Comparison of ENCODE assay signal across 33 cellular contexts in the genomic region with DNA sequence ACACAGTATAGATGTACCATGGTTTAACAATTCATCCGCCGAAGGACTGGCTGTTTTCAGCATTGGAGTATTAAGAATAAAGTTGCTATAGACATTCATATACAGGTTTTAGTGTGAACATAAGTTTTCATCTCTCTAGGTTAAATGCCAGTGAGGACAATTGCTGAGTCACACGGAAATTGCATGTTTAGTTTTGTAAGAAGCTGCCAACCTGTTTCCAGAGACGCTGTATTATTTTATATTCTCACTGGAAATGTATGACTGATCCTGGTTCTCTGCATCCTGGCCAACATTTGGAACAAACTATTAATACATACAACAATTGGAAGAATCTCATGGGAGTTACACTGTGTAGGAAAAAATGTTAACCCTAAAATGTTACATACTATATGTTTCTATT. TPM values are rescaled to one million over a fixed set of nuclear protein-coding genes. Genes with fewer than 3 reads are reported as not detected.
A peak's percentile ranks its signal among the peaks of the same experiment; 100 is the strongest.
DNase-seq lines count a peak whose midpoint lies in the region; ATAC-seq and TF ChIP-seq lines count a peak whose summit lies in the region.
"Had no signal": no experiment of that assay in that cellular context is flagged by ENCODE, and none has a peak within 500 bp of the region (broad histone marks: within the 10 kb centered on the region; RNA-seq: fewer than 3 reads in every experiment).

No MANE protein-coding gene starts in this region.

- H2BK20ac ChIP-seq in IMR-90 (ENCODE audit: low read depth, low read length), result no peak overlapping the region

- H2BK5ac ChIP-seq in IMR-90 (ENCODE audit: low read depth, low read length, poor library complexity, severe bottlenecking), result no peak overlapping the region

- H3K9me1 ChIP-seq in IMR-90 (ENCODE audit: insufficient read depth, low read length), result no peaks in the 10 kb centered on the region

- H3K27me3 ChIP-seq in IMR-90 (ENCODE audit: control insufficient read depth, insufficient read depth, low read length), result no peaks in the 10 kb centered on the region; the same call in 1 of the 2 replicates
- H3K27me3 ChIP-seq: adrenal gland, brain microvascular endothelial cell, testis, vagina had no signal

- no peak for TF ChIP-seq RAD21 in IMR-90 (IDR thresholded peaks at IDR 0.05; ENCODE audit: low read length)

- no peak overlapping the region for H3K14ac ChIP-seq in IMR-90 (replicated peaks; ENCODE audit: low read depth, low read length)

- H3K4ac ChIP-seq in IMR-90 (ENCODE audit: low read depth, low read length), result no peak overlapping the region

- H3K27me3 Mint-ChIP-seq in activated naive CD4-positive, alpha-beta T cell treated with anti-CD3 and anti-CD28 coated beads for 36 hours (ENCODE audit: low read depth), result peaks cover 16% of the 10 kb centered on the region

- intact Hi-C loops in IMR-90 (cut with micrococcal nuclease), result no loop called here
- intact Hi-C loops in activated naive CD4-positive, alpha-beta T cell treated with anti-CD3 and anti-CD28 coated beads for 36 hours (cut with micrococcal nuclease), result no loop called here

- no peak overlapping the region for H3K18ac ChIP-seq in IMR-90 (ENCODE audit: low read depth, low read length)

- no peaks in the 10 kb centered on the region for H3K4me1 ChIP-seq in IMR-90 (ENCODE audit: control insufficient read depth, insufficient read depth, low read length)
- H3K4me1 ChIP-seq: adrenal gland, left ventricle myocardium inferior, spleen, testis, vagina had no signal

- in situ Hi-C loops in IMR-90 (cut with MboI; ENCODE audit: low sequenced_read_pairs), result no loop called here

- no peak overlapping the region for H3K4me3 ChIP-seq in AG04449 (ENCODE audit: low read depth, low read length)
- H3K4me3 ChIP-seq in IMR-90 (ENCODE audit: insufficient read depth, low read depth, low read length), result no peak overlapping the region
- no peak overlapping the region for H3K4me3 ChIP-seq in cardiac fibroblast (replicated peaks in 1 of 2; ENCODE audit: low read depth in 2 of 2, low read length in 2 of 2)
- H3K4me3 ChIP-seq in fibroblast of pulmonary artery (replicated peaks; ENCODE audit: low read depth, low read length), result no peak overlapping the region
- H3K4me3 ChIP-seq: adrenal gland, coronary artery, left ventricle myocardium inferior, spleen, testis, vagina had no signal

- H3K4me3 Mint-ChIP-seq in activated naive CD4-positive, alpha-beta T cell treated with anti-CD3 and anti-CD28 coated beads for 36 hours, result no peak overlapping the region
- H3K4me3 Mint-ChIP-seq: activated CD4-positive, alpha-beta T cell treated with anti-CD3 and anti-CD28 coated beads for 36 hours; activated T-cell treated with anti-CD3 and anti-CD28 coated beads, Interleukin-2, amount 50 U/mL, for 24 hours; naive thymus-derived CD8-positive, alpha-beta T cell; stimulated activated naive B cell treated with anti-CD40 and anti-IgM and Interleukin-4, amounts not matched to agents 10 μg/mL and 1 μg/mL and 100 μg/mL, for 72 hours had no signal

- CTCF ChIA-PET in AG04449 (lab: Yijun Ruan, JAX) (interaction anchor here (0.6 to 2.2 kb wide), 4 partner anchors 28 to 156 kb away, joined by 3 to 12 read pairs (median 3); no protein-coding TSS in a partner anchor), IMR-90 (lab: Yijun Ruan, JAX) (interaction anchor here (0.5 kb wide), 1 partner anchor 183 kb away, joined by 3 read pairs; no protein-coding TSS in a partner anchor)
- CTCF ChIA-PET in activated naive CD4-positive, alpha-beta T cell treated with anti-CD3 and anti-CD28 coated beads for 36 hours (lab: Charles Lee), result no interaction called here

- no peak for TF ChIP-seq POLR2A in IMR-90 (IDR thresholded peaks at IDR 0.05; ENCODE audit: low read depth, low read length)

- no peak overlapping the region for H2AK9ac ChIP-seq in IMR-90 (replicated peaks; ENCODE audit: low read depth, low read length, poor library complexity)

- no peak overlapping the region for H4K5ac ChIP-seq in IMR-90 (ENCODE audit: low read depth, low read length)

- no peak overlapping the region for H3K9ac ChIP-seq in IMR-90 (ENCODE audit: low read depth, low read length)

- H3K36me3 ChIP-seq in IMR-90 (ENCODE audit: control insufficient read depth, insufficient read depth, low read length), result no peaks in the 10 kb centered on the region
- H3K36me3 ChIP-seq: adrenal gland, brain microvascular endothelial cell, left ventricle myocardium inferior, spleen, vagina had no signal

- no peak overlapping the region for H3K23ac ChIP-seq in IMR-90 (ENCODE audit: low read depth, low read length)

- no peak overlapping the region for H3K27ac ChIP-seq in IMR-90 (ENCODE audit: insufficient read depth, low read length)
- H3K27ac ChIP-seq: adrenal gland, brain microvascular endothelial cell, coronary artery, left ventricle myocardium inferior, spleen, testis, vagina had no signal

- H2AK5ac ChIP-seq in IMR-90 (ENCODE audit: low read depth, low read length), result no peak overlapping the region

- TF ChIP-seq CTCF in AG04449 (IDR thresholded peaks at IDR 0.05; ENCODE audit: insufficient read depth, low read length, missing control alignments) (no peak), IMR-90 (conservative IDR thresholded peaks at IDR 0.05; ENCODE audit: low read depth, low read length) (no peak), cardiac fibroblast (IDR thresholded peaks at IDR 0.05; ENCODE audit: low read depth, low read length) (no peak), fibroblast of pulmonary artery (IDR thresholded peaks at IDR 0.05; ENCODE audit: low read length, missing control alignments) (no peak)

- no peaks in the 10 kb centered on the region for H4K20me1 ChIP-seq in IMR-90 (ENCODE audit: insufficient read depth, low read length)

- no CpG with 5 or more reads among the region's 4 CpGs for WGBS in IMR-90 (ENCODE audit: extremely low coverage in 2 of 2, insufficient read length in 1 of 2), 2 experiments

- H3K36me3 Mint-ChIP-seq in activated naive CD4-positive, alpha-beta T cell treated with anti-CD3 and anti-CD28 coated beads for 36 hours (ENCODE audit: low read depth), result no peaks in the 10 kb centered on the region
- H3K36me3 Mint-ChIP-seq: CD14-positive monocyte had no signal

- no peaks in the 10 kb centered on the region for H3K9me3 ChIP-seq in IMR-90 (ENCODE audit: control insufficient read depth, insufficient read depth, low read length)
- H3K9me3 ChIP-seq: testis, vagina had no signal

- H3K56ac ChIP-seq in IMR-90 (ENCODE audit: extremely low read depth, insufficient read depth, low read length), result no peak overlapping the region

- BruUV-seq in IMR-90 (replicated peaks; lab: Mats Ljungman, UMichigan), result no TSS peak

- DNase-seq in AG04449 (ENCODE audit: low read depth, low spot score) (peak; percentile 16), IMR-90 (no peak), cardiac fibroblast (ENCODE audit: low read depth in 2 of 2) (peak; percentile 65 to 67), fibroblast of pulmonary artery (ENCODE audit: low read depth) (peak; percentile 68), kidney glomerular epithelial cell (lab: John Stamatoyannopoulos, UW) (no peak)
- DNase-seq in stimulated activated naive CD4-positive, alpha-beta T cell treated with Interleukin-2 at 50 U/mL for 16 hours (lab: John Stamatoyannopoulos, UW), result no peak
- no peak for DNase-seq in activated naive CD4-positive, alpha-beta T cell treated with anti-CD3 and anti-CD28 coated beads for 36 hours
- DNase-seq: activated CD4-positive, alpha-beta T cell treated with anti-CD3 and anti-CD28 coated beads for 36 hours; activated T-cell treated with anti-CD3 and anti-CD28 coated beads, Interleukin-2, amount 50 U/mL, for 24 hours; adrenal gland; brain microvascular endothelial cell; Calu3; left ventricle myocardium inferior; midbrain; naive thymus-derived CD8-positive, alpha-beta T cell; NCI-H1436 treated with DMSO at 0.1 percent for 48 hours; NCI-H69; retina; spleen; stimulated activated CD4-positive, alpha-beta T cell treated with anti-CD3 and anti-CD28 coated beads, Interleukin-4, amount 100 ng/mL, for 24 hours; stimulated activated naive B cell treated with anti-CD40 and anti-IgM and Interleukin-4, amounts not matched to agents 10 μg/mL and 1 μg/mL and 100 μg/mL, for 72 hours; T-helper 2 cell; testis had no signal

- no peaks in the 10 kb centered on the region for H3K79me1 ChIP-seq in IMR-90 (ENCODE audit: low read depth in 1 of 2, low read length in 2 of 2)

- no peak overlapping the region for H4K8ac ChIP-seq in IMR-90 (ENCODE audit: low read depth in 2 of 2, low read length in 2 of 2)

- H3K9me3 Mint-ChIP-seq in activated naive CD4-positive, alpha-beta T cell treated with anti-CD3 and anti-CD28 coated beads for 36 hours, result peaks cover 18% of the 10 kb centered on the region

- dilution Hi-C loops in IMR-90 (cut with HindIII; ENCODE audit: low sequenced_read_pairs, unreplicated experiment), result no loop called here

- POLR2A ChIA-PET in AG04449 (lab: Yijun Ruan, JAX), result no interaction called here
- POLR2A ChIA-PET in IMR-90 (lab: Charles Lee; ENCODE audit: unreplicated experiment), result no interaction called here

- no peak overlapping the region for H3K4me2 ChIP-seq in IMR-90 (ENCODE audit: low read depth, low read length)

- no peaks in the 10 kb centered on the region for H3K4me1 Mint-ChIP-seq in activated naive CD4-positive, alpha-beta T cell treated with anti-CD3 and anti-CD28 coated beads for 36 hours (ENCODE audit: low read depth)
- H3K4me1 Mint-ChIP-seq: activated CD4-positive, alpha-beta T cell treated with anti-CD3 and anti-CD28 coated beads for 36 hours; CD14-positive monocyte; naive thymus-derived CD8-positive, alpha-beta T cell; stimulated activated naive B cell treated with anti-CD40 and anti-IgM and Interleukin-4, amounts not matched to agents 10 μg/mL and 1 μg/mL and 100 μg/mL, for 72 hours had no signal

- no peak overlapping the region for H4K91ac ChIP-seq in IMR-90 (ENCODE audit: insufficient read depth, low read depth, low read length)

- no peak overlapping the region for H3K27ac Mint-ChIP-seq in activated naive CD4-positive, alpha-beta T cell treated with anti-CD3 and anti-CD28 coated beads for 36 hours
- H3K27ac Mint-ChIP-seq: activated CD4-positive, alpha-beta T cell treated with anti-CD3 and anti-CD28 coated beads for 36 hours; activated T-cell treated with anti-CD3 and anti-CD28 coated beads, Interleukin-2, amount 50 U/mL, for 24 hours; CD14-positive monocyte; naive thymus-derived CD8-positive, alpha-beta T cell; stimulated activated naive B cell treated with anti-CD40 and anti-IgM and Interleukin-4, amounts not matched to agents 10 μg/mL and 1 μg/mL and 100 μg/mL, for 72 hours had no signal

- no peak overlapping the region for H2AFZ ChIP-seq in IMR-90 (replicated peaks; ENCODE audit: low read length, poor library complexity)

- H2BK15ac ChIP-seq in IMR-90 (ENCODE audit: low read depth, low read length), result no peak overlapping the region

- ATAC-seq in IMR-90 (ENCODE audit: low read depth) (no peak), GM18909 (IDR thresholded peaks at IDR 0.05; ENCODE audit: poor library complexity, unreplicated experiment) (no peak)
- ATAC-seq: activated CD4-positive, alpha-beta T cell treated with anti-CD3 and anti-CD28 coated beads for 36 hours; HCT116; naive thymus-derived CD8-positive, alpha-beta T cell; SK-N-SH treated with all-trans-retinoic acid at 6 μM for 48 hours; stimulated activated naive B cell treated with anti-CD40 and anti-IgM and Interleukin-4, amounts not matched to agents 10 μg/mL and 1 μg/mL and 100 μg/mL, for 72 hours had no signal

- H2BK120ac ChIP-seq in IMR-90 (ENCODE audit: low read depth, low read length), result no peak overlapping the region

RNA-seq across cellular contexts. Expression of gene TGM6, which starts 16.7 kb away (rescaled TPM):
- not detected in 2 replicates for total RNA-seq in IMR-90 (2012; rRNA removed)
- not detected in 2 replicates for polyA plus RNA-seq in IMR-90 (2012; rRNA removed)
- not detected in 2 replicates for polyA plus RNA-seq in IMR-90 (2012; cell fraction: cytosol; rRNA removed)
- polyA plus RNA-seq in IMR-90 (2012; cell fraction: nucleus; rRNA removed; ENCODE audit: low replicate concordance), result not detected in 2 replicates
- not detected for total RNA-seq in activated naive CD4-positive, alpha-beta T cell treated with anti-CD3 and anti-CD28 coated beads for 36 hours
- total RNA-seq: activated CD4-positive, alpha-beta T cell treated with anti-CD3 and anti-CD28 coated beads for 36 hours; activated CD8-positive, alpha-beta memory T cell treated with anti-CD3 and anti-CD28 coated beads for 36 hours; adrenal gland; Calu3; frontal cortex; left ventricle myocardium inferior; naive thymus-derived CD8-positive, alpha-beta T cell; osteocyte; spleen; testis; vagina had no signal
- polyA plus RNA-seq: adrenal gland; AG04450; CD14-positive monocyte; naive thymus-derived CD8-positive, alpha-beta T cell; spleen had no signal

Comparison
In these comparisons a context has a peak if more than half of its experiments do, and no peak if none do; other contexts are left out.
1. DNase-seq: peak in AG04449 (single experiment), cardiac fibroblast (2 of 2) and fibroblast of pulmonary artery (single experiment); none in IMR-90 (single experiment), stimulated activated naive CD4-positive, alpha-beta T cell treated with Interleukin-2 at 50 U/mL for 16 hours (single experiment), kidney glomerular epithelial cell (single experiment) and activated naive CD4-positive, alpha-beta T cell treated with anti-CD3 and anti-CD28 coated beads for 36 hours (single experiment).